ENCODE assay signal across 9 cellular contexts in genomic region chr4:156971168-156971601, GRCh38. TPM values are rescaled to one million over a fixed set of nuclear protein-coding genes. Genes with fewer than 3 reads are reported as not detected.
DNase-seq lines count a peak whose midpoint lies in the region; ATAC-seq, FAIRE-seq and TF ChIP-seq lines count a peak whose summit lies in the region.
"Had no signal": no experiment of that assay in that cellular context is flagged by ENCODE, and none has a peak within 500 bp of the region (broad histone marks: within the 10 kb centered on the region; RNA-seq: fewer than 3 reads in every experiment).

No MANE protein-coding gene starts in this region.

- peaks cover 22% of the 10 kb centered on the region for H3F3A ChIP-seq in SK-N-SH (replicated peaks; ENCODE audit: insufficient read depth)

- H3K9ac ChIP-seq in SK-N-SH, result peak overlapping the region; percentile 81

- H3K79me2 ChIP-seq in SK-N-SH (ENCODE audit: insufficient read depth), result peaks cover 48% of the 10 kb centered on the region

- intact Hi-C loops in pancreas (cut with DNase I), result no loop called here

- peak; percentile 64 for DNase-seq in SK-N-SH
- no peak for DNase-seq in foreskin fibroblast
- DNase-seq in pancreas, result peak; percentile 38 to 73 (median 56)
- DNase-seq in GM19238 (ENCODE audit: insufficient read length, low spot score), result no peak
- DNase-seq in NOMO-1 treated with DMSO at 0.1 percent for 48 hours (lab: John Stamatoyannopoulos, UW; ENCODE audit: unreplicated experiment), result no peak
- no peak for DNase-seq in inferior parietal cortex (ENCODE audit: extremely low spot score)
- no peak for DNase-seq in SHP77 treated with DMSO at 0.1 percent for 48 hours (lab: John Stamatoyannopoulos, UW)

- H3K4me3 ChIP-seq in SK-N-SH (ENCODE audit: low read depth in 2 of 2, low read length in 1 of 2) (peak overlapping the region; percentile 76 to 97), foreskin fibroblast (ENCODE audit: low read depth in 1 of 2, low read length in 2 of 2) (peak overlapping the region; percentile 93 to 97), pancreas (peak overlapping the region; percentile 61 to 77 (median 73))

- no peak for TF ChIP-seq CTCF in SK-N-SH (IDR thresholded peaks at IDR 0.05)
- TF ChIP-seq CTCF in foreskin fibroblast (IDR thresholded peaks at IDR 0.05; ENCODE audit: low read depth, low read length), result no peak
- TF ChIP-seq CTCF in pancreas (IDR thresholded peaks at IDR 0.05), result no peak

- no peaks in the 10 kb centered on the region for H3K9me2 ChIP-seq in SK-N-SH

- peak overlapping the region; percentile 54; the same call in 1 of the 2 replicates for H2AFZ ChIP-seq in SK-N-SH (ENCODE audit: low read depth)

- CTCF ChIA-PET in SK-N-SH (lab: Yijun Ruan, JAX), result interaction anchor here (1.2 to 3.7 kb wide), 6 partner anchors 8 to 496 kb away, joined by 3 to 23 read pairs (median 3); no protein-coding TSS in a partner anchor

- H3K27ac ChIP-seq in SK-N-SH (ENCODE audit: low read depth in 2 of 2, low read length in 1 of 2) (peak overlapping the region; percentile 50 to 68), pancreas (peak overlapping the region; percentile 77 to 98 (median 92))

- POLR2A ChIA-PET in SK-N-SH (lab: Yijun Ruan, JAX), result no interaction called here

- no peak for TF ChIP-seq EP300 in SK-N-SH (IDR thresholded peaks at IDR 0.05; ENCODE audit: borderline replicate concordance in 1 of 2, low read depth in 1 of 2, low read length in 1 of 2)

- no peaks in the 10 kb centered on the region for H3K36me3 ChIP-seq in SK-N-SH (replicated peaks in 1 of 2; ENCODE audit: control insufficient read depth in 1 of 2, insufficient read depth in 2 of 2, low read length in 1 of 2)
- H3K36me3 ChIP-seq in pancreas, result no peaks in the 10 kb centered on the region

- H4K20me1 ChIP-seq in SK-N-SH (ENCODE audit: insufficient read depth), result no peaks in the 10 kb centered on the region

- peaks cover 9 to 42% of the 10 kb centered on the region in 2 experiments for H3K4me1 ChIP-seq in SK-N-SH (ENCODE audit: control insufficient read depth in 1 of 2, insufficient read depth in 2 of 2, low read depth in 1 of 2, low read length in 1 of 2)
- H3K4me1 ChIP-seq in pancreas, result peaks cover 3 to 36% (median 6%) of the 10 kb centered on the region in 3 donors

- H3K27me3 ChIP-seq in SK-N-SH (ENCODE audit: insufficient read depth), result no peaks in the 10 kb centered on the region
- no peaks in the 10 kb centered on the region for H3K27me3 ChIP-seq in pancreas

- no peak for FAIRE-seq in pancreas (lab: Jason Lieb, UNC)
- FAIRE-seq: islet of Langerhans had no signal

- 0% methylated on average over 11 of the region's 44 CpGs for WGBS in SK-N-SH (ENCODE audit: low lambda C conversion rate)
- 0 to 1% methylated on average over 26 to 44 of the region's 44 CpGs for WGBS in pancreas, 2 donors

- H3K4me2 ChIP-seq in SK-N-SH, result peak overlapping the region; percentile 93; the same call in 1 of the 2 replicates

- no peak for TF ChIP-seq RAD21 in SK-N-SH (IDR thresholded peaks at IDR 0.05; ENCODE audit: low read length)

- ATAC-seq in GM19395 (IDR thresholded peaks at IDR 0.05; ENCODE audit: unreplicated experiment) (peak; percentile 28), pancreas (peak; percentile 26 to 36 (median 34))

- H3K9me3 ChIP-seq in SK-N-SH (no peaks in the 10 kb centered on the region), pancreas (no peaks in the 10 kb centered on the region)

TF ChIP-seq in SK-N-SH, 30 proteins besides CTCF, POLR2A, EP300 and RAD21:
- TF ChIP-seq MEF2A (IDR thresholded peaks at IDR 0.05; ENCODE audit: borderline replicate concordance, low read depth) (no peak), USF1 (IDR thresholded peaks at IDR 0.05; ENCODE audit: borderline replicate concordance, low read depth) (no peak), FOSL2 (IDR thresholded peaks at IDR 0.05; ENCODE audit: borderline replicate concordance, low read depth) (no peak), FOXM1 (IDR thresholded peaks at IDR 0.05; ENCODE audit: low read depth) (no peak), GABPA (IDR thresholded peaks at IDR 0.05; ENCODE audit: low read depth) (no peak), REST (IDR thresholded peaks at IDR 0.05; ENCODE audit: low read depth, low read length) (no peak), CHD2 (IDR thresholded peaks at IDR 0.05; ENCODE audit: low read length, partially characterized antibody) (no peak), PBX3 (IDR thresholded peaks at IDR 0.05) (no peak), YY1 (IDR thresholded peaks at IDR 0.05; ENCODE audit: low read depth) (no peak), RFX5 (IDR thresholded peaks at IDR 0.05; ENCODE audit: low read length) (no peak), TCF12 (IDR thresholded peaks at IDR 0.05) (no peak), SIN3A (IDR thresholded peaks at IDR 0.05; ENCODE audit: borderline replicate concordance, low read depth, low read length) (no peak; the same call in 1 of the 2 replicates)

RNA-seq across cellular contexts. Expression of gene PDGFC, which starts 0.4 kb away (rescaled TPM):
- polyA plus RNA-seq in SK-N-SH (2012; rRNA removed) (29.8 and 36.2 TPM in 2 replicates), pancreas (10 to 100 TPM in 1 of 2 donors, 1 to 10 TPM in 1; 4.3 to 13.4 TPM)
- 37.7 and 40.7 TPM in 2 replicates for polyA plus RNA-seq in SK-N-SH (2012; cell fraction: cytosol; rRNA removed)
- polyA plus RNA-seq in SK-N-SH (2012; cell fraction: nucleus; rRNA removed), result 27.3 and 49.5 TPM in 2 replicates
- total RNA-seq in pancreas, result 10 to 100 TPM; 10.8 to 32.9 (median 13.5) TPM

Comparison
In these comparisons a context has a peak if more than half of its experiments do, and no peak if none do; other contexts are left out.
1. DNase-seq: peak in SK-N-SH (single experiment) and pancreas (6 of 6); none in foreskin fibroblast (0 of 2), GM19238 (single experiment), NOMO-1 treated with DMSO at 0.1 percent for 48 hours (single experiment), inferior parietal cortex (single experiment) and SHP77 treated with DMSO at 0.1 percent for 48 hours (single experiment).
2. Peak in every context shown above with its lines, with median percentiles within 50 percentile points of each other: H3K4me3 ChIP-seq.